Comparison of ENCODE assay signal across 9 cellular contexts in genomic region chr18:24567199-24567598, GRCh38.
DNase-seq lines count a peak whose midpoint lies in the region; FAIRE-seq and TF ChIP-seq lines count a peak whose summit lies in the region.
"Had no signal": no experiment of that assay in that cellular context is flagged by ENCODE, and none has a peak within 500 bp of the region (broad histone marks: within the 10 kb centered on the region; RNA-seq: fewer than 3 reads in every experiment).

No MANE protein-coding gene starts in this region.

- FAIRE-seq in D721Med (lab: Jason Lieb, UNC) = no peak

- TF ChIP-seq CTCF in GM20000 (IDR thresholded peaks at IDR 0.05; ENCODE audit: extremely low read depth, missing control alignments) (no peak), D721Med (IDR thresholded peaks at IDR 0.05; ENCODE audit: insufficient read depth, missing control alignments) (no peak)

- peak; percentile 92 for DNase-seq in DMS 273 treated with DMSO at 0.1 percent for 48 hours (lab: John Stamatoyannopoulos, UW)
- no peak for DNase-seq in DMS 273 (lab: John Stamatoyannopoulos, UW; ENCODE audit: unreplicated experiment)
- peak; percentile 59 for DNase-seq in ELR (ENCODE audit: low read depth)
- DNase-seq in RPMI7951 (ENCODE audit: low read depth) = peak; percentile 94
- peak; percentile 1 for DNase-seq in iris pigment epithelial cell (ENCODE audit: low read depth)
- no peak for DNase-seq in stimulated activated CD4-positive, alpha-beta T cell treated with anti-CD3 and anti-CD28 coated beads, Interleukin-4, amount 100 ng/mL, for 4 hours
- no peak for DNase-seq in GM20000 (ENCODE audit: low spot score)
- DNase-seq in D721Med (ENCODE audit: insufficient read length, low spot score) = no peak
- DNase-seq: activated naive CD4-positive, alpha-beta T cell treated with anti-CD3 and anti-CD28 coated beads, Interleukin-2, amount 10 ng/mL, durations not matched to agents 7 days and 5 days had no signal

Comparison
In these comparisons a context has a peak if more than half of its experiments do, and no peak if none do; other contexts are left out.
1. DNase-seq: peak in DMS 273 treated with DMSO at 0.1 percent for 48 hours (single experiment), ELR (single experiment), RPMI7951 (single experiment) and iris pigment epithelial cell (single experiment); none in DMS 273 (single experiment), stimulated activated CD4-positive, alpha-beta T cell treated with anti-CD3 and anti-CD28 coated beads, Interleukin-4, amount 100 ng/mL, for 4 hours (0 of 2), GM20000 (single experiment) and D721Med (single experiment).